15 cellular contexts compared by ENCODE assay signal in the genomic region with DNA sequence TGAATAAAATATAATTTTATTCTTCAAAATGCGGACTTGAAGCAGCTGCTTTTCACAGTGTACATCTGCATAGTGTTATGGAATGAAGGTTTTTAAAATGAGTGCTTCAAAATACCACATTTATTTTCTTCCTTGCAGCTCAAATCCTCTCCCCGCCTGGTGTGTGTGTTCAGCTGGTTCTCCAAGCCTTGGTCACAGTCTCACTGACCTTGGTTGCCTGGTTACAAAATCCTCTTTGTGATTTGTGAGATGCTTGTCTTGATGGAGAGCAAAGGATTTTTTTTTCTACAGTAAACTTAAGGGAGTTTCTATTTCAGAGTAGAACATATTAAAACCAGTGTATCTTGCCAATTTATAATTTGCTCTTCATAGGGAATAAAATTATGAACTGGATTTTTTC.
DNase-seq lines count a peak whose midpoint lies in the region; FAIRE-seq and TF ChIP-seq lines count a peak whose summit lies in the region.
"Had no signal": no experiment of that assay in that cellular context is flagged by ENCODE, and none has a peak within 500 bp of the region (broad histone marks: within the 10 kb centered on the region; RNA-seq: fewer than 3 reads in every experiment).

No MANE protein-coding gene starts in this region.

- no peak for TF ChIP-seq CTCF in fibroblast of villous mesenchyme (IDR thresholded peaks at IDR 0.05; ENCODE audit: insufficient read depth, low read depth, low read length)

- DNase-seq in NCI-H345 (lab: John Stamatoyannopoulos, UW), result peak; percentile 26
- no peak for DNase-seq in NCI-H345 treated with DMSO at 0.1 percent for 48 hours (lab: John Stamatoyannopoulos, UW; ENCODE audit: unreplicated experiment)
- DNase-seq in RPMI7951 (ENCODE audit: low read depth), result peak; percentile 48
- peak; percentile 60 for DNase-seq in fibroblast of villous mesenchyme (ENCODE audit: low read depth)
- peak; percentile 61 for DNase-seq in stromal cell of bone marrow (ENCODE audit: low read depth)
- DNase-seq in HTR-8/SVneo (ENCODE audit: insufficient read length, low spot score), result no peak
- DNase-seq in stimulated activated CD4-positive, alpha-beta T cell treated with anti-CD3 and anti-CD28 coated beads, Interleukin-4, amount 100 ng/mL, for 24 hours, result no peak
- DNase-seq in NCI-H128 (lab: John Stamatoyannopoulos, UW; ENCODE audit: unreplicated experiment), result no peak
- DNase-seq: activated B cell treated with CpG ODN at 0.5 μM for 24 hours; activated T-cell treated with anti-CD3 and anti-CD28 coated beads, Interleukin-2, amount 50 U/mL, for 24 hours; NCI-H2171; SIG-M5; small intestine; upper lobe of left lung had no signal

- FAIRE-seq in HTR-8/SVneo (lab: Jason Lieb, UNC), result no peak
- FAIRE-seq: small intestine had no signal

- H3K4me3 ChIP-seq in fibroblast of villous mesenchyme (ENCODE audit: low read depth, low read length), result no peak overlapping the region
- H3K4me3 ChIP-seq: breast epithelium, upper lobe of left lung had no signal

Comparison
In these comparisons a context has a peak if more than half of its experiments do, and no peak if none do; other contexts are left out.
1. DNase-seq: peak in NCI-H345 (single experiment), RPMI7951 (single experiment), fibroblast of villous mesenchyme (single experiment) and stromal cell of bone marrow (single experiment); none in NCI-H345 treated with DMSO at 0.1 percent for 48 hours (single experiment), HTR-8/SVneo (single experiment), stimulated activated CD4-positive, alpha-beta T cell treated with anti-CD3 and anti-CD28 coated beads, Interleukin-4, amount 100 ng/mL, for 24 hours (single experiment) and NCI-H128 (single experiment).